19 cellular contexts compared by ENCODE assay signal in the genomic region with DNA sequence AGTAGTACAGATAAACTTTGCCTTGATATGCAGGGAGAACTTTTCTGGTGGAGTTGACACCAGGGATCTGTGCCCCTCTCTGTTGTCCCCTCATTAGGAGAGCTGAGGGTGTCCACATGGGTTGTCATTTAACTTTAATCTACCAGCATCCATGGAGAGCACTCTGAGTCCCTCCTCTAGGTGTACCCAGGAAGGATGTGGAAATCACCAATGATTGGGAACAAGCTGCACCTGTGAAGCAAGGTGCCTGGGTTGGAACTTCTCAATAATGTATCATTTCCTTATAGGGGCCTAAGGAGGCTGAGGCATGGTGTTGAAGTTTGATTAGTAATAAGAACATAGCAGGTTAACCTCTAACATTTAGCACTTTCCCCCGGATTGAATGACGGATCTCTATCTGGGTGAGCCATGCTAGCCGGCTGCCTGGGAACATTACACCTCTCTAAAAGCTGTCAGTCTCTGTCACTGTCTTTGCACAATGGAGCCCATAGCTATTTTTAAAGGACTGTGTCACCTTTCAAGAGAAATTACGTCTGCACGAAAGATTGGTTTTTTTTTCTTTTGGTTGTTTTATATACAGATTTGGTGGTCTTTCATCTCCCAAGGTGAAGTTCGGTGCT.
DNase-seq lines count a peak whose midpoint lies in the region; ATAC-seq and TF ChIP-seq lines count a peak whose summit lies in the region.
"Had no signal": no experiment of that assay in that cellular context is flagged by ENCODE, and none has a peak within 500 bp of the region (broad histone marks: within the 10 kb centered on the region; RNA-seq: fewer than 3 reads in every experiment).

No MANE protein-coding gene starts in this region.

- H3K9me3 Mint-ChIP-seq in activated CD8-positive, alpha-beta T cell treated with anti-CD3 and anti-CD28 coated beads for 36 hours: no peaks in the 10 kb centered on the region
- H3K9me3 Mint-ChIP-seq in activated CD8-positive, alpha-beta T cell treated with anti-CD3 and anti-CD28 coated beads, Interleukin-2, amount 10 ng/mL, durations not matched to agents 7 days and 5 days (ENCODE audit: insufficient read depth): no peaks in the 10 kb centered on the region
- H3K9me3 Mint-ChIP-seq: CD8-positive, alpha-beta T cell had no signal

- no peak overlapping the region for H3K4me2 ChIP-seq in neural cell (ENCODE audit: low read length)
- H3K4me2 ChIP-seq: BLaER1 had no signal

- H3K4me3 Mint-ChIP-seq in activated CD8-positive, alpha-beta T cell treated with anti-CD3 and anti-CD28 coated beads for 36 hours: no peak overlapping the region
- H3K4me3 Mint-ChIP-seq in activated CD8-positive, alpha-beta T cell treated with anti-CD3 and anti-CD28 coated beads, Interleukin-2, amount 10 ng/mL, durations not matched to agents 7 days and 5 days: no peak overlapping the region
- H3K4me3 Mint-ChIP-seq: B cell; CD8-positive, alpha-beta T cell had no signal

- H3K27me3 Mint-ChIP-seq in activated CD8-positive, alpha-beta T cell treated with anti-CD3 and anti-CD28 coated beads for 36 hours: peaks cover 9% of the 10 kb centered on the region
- peaks cover 15% of the 10 kb centered on the region for H3K27me3 Mint-ChIP-seq in activated CD8-positive, alpha-beta T cell treated with anti-CD3 and anti-CD28 coated beads, Interleukin-2, amount 10 ng/mL, durations not matched to agents 7 days and 5 days (ENCODE audit: low read depth)

- POLR2A ChIA-PET in activated CD8-positive, alpha-beta T cell treated with anti-CD3 and anti-CD28 coated beads for 36 hours (lab: Charles Lee): no interaction called here
- POLR2A ChIA-PET in activated CD8-positive, alpha-beta T cell treated with anti-CD3 and anti-CD28 coated beads, Interleukin-2, amount 10 ng/mL, durations not matched to agents 7 days and 5 days (lab: Charles Lee): no interaction called here

- TF ChIP-seq CTCF in activated CD8-positive, alpha-beta T cell treated with anti-CD3 and anti-CD28 coated beads for 36 hours (IDR thresholded peaks at IDR 0.05): no peak
- TF ChIP-seq CTCF in neural cell (IDR thresholded peaks at IDR 0.05; ENCODE audit: poor library complexity, severe bottlenecking) (no peak), heart right ventricle (IDR thresholded peaks at IDR 0.05) (no peak), dorsolateral prefrontal cortex (IDR thresholded peaks at IDR 0.05 in 54 of 56, conservative IDR thresholded peaks at IDR 0.05 in 2 of 56; ENCODE audit: low read depth in 1 of 56, partially characterized antibody in 56 of 56) (no peak)

- no peaks in the 10 kb centered on the region for H3K9me2 ChIP-seq in neural cell (ENCODE audit: insufficient read depth, low read length)

- H3K27ac ChIP-seq in neural cell (ENCODE audit: low read length) (no peak overlapping the region), skeletal muscle tissue (ENCODE audit: low read depth, low read length) (peak overlapping the region; percentile 69), heart right ventricle (no peak overlapping the region), dorsolateral prefrontal cortex (no peak overlapping the region)
- H3K27ac ChIP-seq: 22Rv1, BLaER1, C4-2B, GM23248 had no signal

- peak; percentile 17 for ATAC-seq in activated CD8-positive, alpha-beta T cell treated with anti-CD3 and anti-CD28 coated beads for 36 hours
- no peak for ATAC-seq in activated CD8-positive, alpha-beta T cell treated with anti-CD3 and anti-CD28 coated beads, Interleukin-2, amount 10 ng/mL, durations not matched to agents 7 days and 5 days
- ATAC-seq in HG03378 (IDR thresholded peaks at IDR 0.05; ENCODE audit: unreplicated experiment) (no peak), heart right ventricle (no peak)
- ATAC-seq: CD8-positive, alpha-beta T cell had no signal

- H3K9me3 ChIP-seq in neural cell (ENCODE audit: low read length): no peaks in the 10 kb centered on the region
- no peaks in the 10 kb centered on the region for H3K9me3 ChIP-seq in skeletal muscle tissue (ENCODE audit: control insufficient read depth in 3 of 3, low read length in 3 of 3)
- H3K9me3 ChIP-seq in heart right ventricle: peaks cover 0 to 6% (median 0%) of the 10 kb centered on the region in 11 donors
- H3K9me3 ChIP-seq: BLaER1, Caco-2 had no signal

- no peaks in the 10 kb centered on the region for H3F3A ChIP-seq in neural cell (ENCODE audit: insufficient read depth, low read length, poor library complexity, severe bottlenecking)

- H2AFZ ChIP-seq in neural cell (ENCODE audit: low read depth, low read length): no peak overlapping the region
- H2AFZ ChIP-seq: GM23248 had no signal

- no peaks in the 10 kb centered on the region for H3K27me3 ChIP-seq in neural cell (ENCODE audit: insufficient read depth, low read depth, low read length)
- no peaks in the 10 kb centered on the region for H3K27me3 ChIP-seq in skeletal muscle tissue (ENCODE audit: control insufficient read depth in 3 of 3, insufficient read depth in 3 of 3, low read length in 3 of 3)
- peaks cover 0 to 7% (median 0%) of the 10 kb centered on the region in 7 donors for H3K27me3 ChIP-seq in heart right ventricle
- H3K27me3 ChIP-seq in dorsolateral prefrontal cortex: peaks cover 0 to 6% (median 0%) of the 10 kb centered on the region in 45 donors
- H3K27me3 ChIP-seq: BLaER1 had no signal

- no peaks in the 10 kb centered on the region for H4K20me1 ChIP-seq in neural cell (ENCODE audit: insufficient read depth)
- H4K20me1 ChIP-seq: BLaER1 had no signal

- H3K27ac Mint-ChIP-seq in activated CD8-positive, alpha-beta T cell treated with anti-CD3 and anti-CD28 coated beads for 36 hours: no peak overlapping the region
- H3K27ac Mint-ChIP-seq in activated CD8-positive, alpha-beta T cell treated with anti-CD3 and anti-CD28 coated beads, Interleukin-2, amount 10 ng/mL, durations not matched to agents 7 days and 5 days: no peak overlapping the region
- H3K27ac Mint-ChIP-seq: B cell; CD8-positive, alpha-beta T cell had no signal

- 77 to 79% methylated on average over 6 of the region's 6 CpGs for WGBS in heart right ventricle, 2 donors

- no peaks in the 10 kb centered on the region for H3K36me3 Mint-ChIP-seq in activated CD8-positive, alpha-beta T cell treated with anti-CD3 and anti-CD28 coated beads for 36 hours (ENCODE audit: low read depth)
- no peaks in the 10 kb centered on the region for H3K36me3 Mint-ChIP-seq in activated CD8-positive, alpha-beta T cell treated with anti-CD3 and anti-CD28 coated beads, Interleukin-2, amount 10 ng/mL, durations not matched to agents 7 days and 5 days (ENCODE audit: low read depth)
- H3K36me3 Mint-ChIP-seq: CD4-positive, CD25-positive, alpha-beta regulatory T cell; CD8-positive, alpha-beta T cell had no signal

- no peak overlapping the region for H3K9ac ChIP-seq in neural cell (ENCODE audit: low read length)
- peak overlapping the region in 2 of 3 donors; percentile 17 to 29 for H3K9ac ChIP-seq in skeletal muscle tissue (ENCODE audit: low read depth in 1 of 3, low read length in 3 of 3)
- H3K9ac ChIP-seq: BLaER1, GM23248 had no signal

- no peaks in the 10 kb centered on the region for H3K79me2 ChIP-seq in neural cell (replicated peaks; ENCODE audit: insufficient read depth, low read length)

- H3K4me3 ChIP-seq in neural cell (ENCODE audit: low read length) (no peak overlapping the region), skeletal muscle tissue (ENCODE audit: low read length in 3 of 3) (peak overlapping the region in 2 of 3 donors; percentile 17 to 27), heart right ventricle (no peak overlapping the region), dorsolateral prefrontal cortex (no peak overlapping the region)
- H3K4me3 ChIP-seq: BLaER1, GM23248 had no signal

- no peak for DNase-seq in activated CD8-positive, alpha-beta T cell treated with anti-CD3 and anti-CD28 coated beads for 36 hours
- DNase-seq in activated CD8-positive, alpha-beta T cell treated with anti-CD3 and anti-CD28 coated beads, Interleukin-2, amount 10 ng/mL, durations not matched to agents 7 days and 5 days: no peak
- DNase-seq in heart right ventricle: no peak
- no peak for DNase-seq in dorsolateral prefrontal cortex
- DNase-seq: Caco-2; CD4-positive, CD25-positive, alpha-beta regulatory T cell; CD8-positive, alpha-beta T cell; DMS153; DND-41; GM23248; H7; HCEC 1CT had no signal

- H3K4me1 Mint-ChIP-seq in activated CD8-positive, alpha-beta T cell treated with anti-CD3 and anti-CD28 coated beads for 36 hours (ENCODE audit: low read depth): peaks cover 6% of the 10 kb centered on the region
- H3K4me1 Mint-ChIP-seq in activated CD8-positive, alpha-beta T cell treated with anti-CD3 and anti-CD28 coated beads, Interleukin-2, amount 10 ng/mL, durations not matched to agents 7 days and 5 days (ENCODE audit: low read depth): no peaks in the 10 kb centered on the region
- H3K4me1 Mint-ChIP-seq: B cell had no signal

- H3K4me1 ChIP-seq in skeletal muscle tissue (ENCODE audit: control insufficient read depth in 3 of 3, insufficient read depth in 3 of 3, low read length in 3 of 3) (peaks cover 21 to 29% (median 22%) of the 10 kb centered on the region in 3 donors), heart right ventricle (no peaks in the 10 kb centered on the region)
- H3K4me1 ChIP-seq: BLaER1, Caco-2 had no signal

- intact Hi-C loops in activated CD8-positive, alpha-beta T cell treated with anti-CD3 and anti-CD28 coated beads for 36 hours (cut with micrococcal nuclease): no loop called here
- intact Hi-C loops in heart right ventricle (cut with DNase I): no loop called here
- intact Hi-C loops in dorsolateral prefrontal cortex (cut with DNase I): no loop called here

- H3K36me3 ChIP-seq in neural cell (ENCODE audit: insufficient read depth, low read length) (no peaks in the 10 kb centered on the region), skeletal muscle tissue (ENCODE audit: control insufficient read depth in 3 of 3, insufficient read depth in 3 of 3, low read length in 3 of 3) (no peaks in the 10 kb centered on the region), heart right ventricle (no peaks in the 10 kb centered on the region)
- H3K36me3 ChIP-seq: BLaER1 had no signal

- CTCF ChIA-PET in activated CD8-positive, alpha-beta T cell treated with anti-CD3 and anti-CD28 coated beads for 36 hours (lab: Charles Lee): interaction anchor here (0.6 to 1.6 kb wide), 3 partner anchors 18 to 366 kb away, joined by 3 to 4 read pairs (median 3); no protein-coding TSS in a partner anchor
- CTCF ChIA-PET in activated CD8-positive, alpha-beta T cell treated with anti-CD3 and anti-CD28 coated beads, Interleukin-2, amount 10 ng/mL, durations not matched to agents 7 days and 5 days (lab: Charles Lee): no interaction called here

- peak; percentile 15 for TF ChIP-seq EP300 in neural cell (conservative IDR thresholded peaks at IDR 0.05; ENCODE audit: poor library complexity, severe bottlenecking)

- no peak for TF ChIP-seq RAD21 in neural cell (conservative IDR thresholded peaks at IDR 0.05)

TF ChIP-seq in neural cell, 6 proteins besides CTCF, POLR2A, EP300 and RAD21 (continues in another document):
- TF ChIP-seq TAF1 (IDR thresholded peaks at IDR 0.05; ENCODE audit: low read depth) (no peak), MXI1 (conservative IDR thresholded peaks at IDR 0.05; ENCODE audit: poor library complexity, severe bottlenecking) (no peak), EZH2 (IDR thresholded peaks at IDR 0.05; ENCODE audit: borderline replicate concordance, insufficient read depth, low read length, poor library complexity, severe bottlenecking) (no peak), SMC3 (conservative IDR thresholded peaks at IDR 0.05; ENCODE audit: poor library complexity) (no peak)

Comparison
In these comparisons a context has a peak if more than half of its experiments do, and no peak if none do; other contexts are left out.
1. H3K4me3 ChIP-seq: peak in skeletal muscle tissue (2 of 3); none in neural cell (single experiment), heart right ventricle (0 of 10) and dorsolateral prefrontal cortex (0 of 59).